3 cellular contexts compared by ENCODE assay signal in the genomic region with DNA sequence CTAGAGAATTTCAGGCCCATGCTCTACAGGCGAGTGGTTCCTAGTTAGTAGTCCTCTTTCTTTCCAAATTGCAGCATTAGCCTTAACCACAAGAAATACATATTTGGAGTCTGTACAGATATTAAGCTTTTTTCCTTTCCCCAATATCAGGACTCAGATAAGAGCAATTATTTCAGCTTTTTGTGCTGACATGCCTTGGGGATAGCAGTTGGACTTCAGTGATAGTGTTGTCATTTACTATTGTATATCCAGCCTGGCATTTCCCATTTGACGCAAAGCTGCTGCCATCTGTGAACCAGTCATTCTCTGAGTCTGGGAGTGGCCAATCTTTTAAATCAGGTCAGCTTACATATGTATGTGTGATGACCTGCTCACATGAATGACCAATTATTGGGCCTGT.
"Had no signal": no experiment of that assay in that cellular context is flagged by ENCODE, and none has a peak within 500 bp of the region (broad histone marks: within the 10 kb centered on the region; RNA-seq: fewer than 3 reads in every experiment).

No MANE protein-coding gene starts in this region.

- ATAC-seq: GM12878 had no signal

- H3K4me3 ChIP-seq: GM12878 had no signal

- DNase-seq: GDM1, GF-D8 had no signal
